In genomic region chr7:129544700-129545099, GRCh38 we compare ENCODE assay signal across 20 cellular contexts. TPM values are rescaled to one million over a fixed set of nuclear protein-coding genes. Genes with fewer than 3 reads are reported as not detected.
DNase-seq lines count a peak whose midpoint lies in the region; ATAC-seq and TF ChIP-seq lines count a peak whose summit lies in the region.
"Had no signal": no experiment of that assay in that cellular context is flagged by ENCODE, and none has a peak within 500 bp of the region (broad histone marks: within the 10 kb centered on the region; RNA-seq: fewer than 3 reads in every experiment).

No MANE protein-coding gene starts in this region.

- no peaks in the 10 kb centered on the region for H3K36me3 ChIP-seq in colonic mucosa
- H3K36me3 ChIP-seq: BLaER1, HAP-1 had no signal

- no peaks in the 10 kb centered on the region for H3K27me3 Mint-ChIP-seq in effector memory CD8-positive, alpha-beta T cell
- H3K27me3 Mint-ChIP-seq in natural killer cell (ENCODE audit: low read depth in 2 of 2) = no peaks in the 10 kb centered on the region
- H3K27me3 Mint-ChIP-seq: CD4-positive, CD25-positive, alpha-beta regulatory T cell had no signal

- TF ChIP-seq CTCF in natural killer cell (IDR thresholded peaks at IDR 0.05) (no peak), colonic mucosa (IDR thresholded peaks at IDR 0.05) (no peak)

- H3K4me1 Mint-ChIP-seq in effector memory CD8-positive, alpha-beta T cell (ENCODE audit: low read depth in 2 of 2) = peaks cover 7 to 15% of the 10 kb centered on the region in 2 donors
- peaks cover 25 to 32% of the 10 kb centered on the region in 2 donors for H3K4me1 Mint-ChIP-seq in natural killer cell
- H3K4me1 Mint-ChIP-seq: B cell; CD4-positive, CD25-positive, alpha-beta regulatory T cell had no signal

- no peaks in the 10 kb centered on the region for H3K36me3 Mint-ChIP-seq in effector memory CD8-positive, alpha-beta T cell (ENCODE audit: insufficient read depth)
- H3K36me3 Mint-ChIP-seq in natural killer cell = no peaks in the 10 kb centered on the region
- H3K36me3 Mint-ChIP-seq: CD4-positive, CD25-positive, alpha-beta regulatory T cell; CD8-positive, alpha-beta T cell had no signal

- H3K4me3 ChIP-seq in colonic mucosa = no peak overlapping the region
- H3K4me3 ChIP-seq: BLaER1, HAP-1 had no signal

- ATAC-seq in effector memory CD8-positive, alpha-beta T cell (replicated peaks) = peak; percentile 72
- ATAC-seq in natural killer cell (peak; percentile 82 to 95 (median 82)), HG02870 (IDR thresholded peaks at IDR 0.05; ENCODE audit: unreplicated experiment) (no peak)
- ATAC-seq: CD8-positive, alpha-beta T cell had no signal

- no peak overlapping the region for H3K27ac ChIP-seq in colonic mucosa
- H3K27ac ChIP-seq: 22Rv1, BLaER1, C4-2B had no signal

- no peaks in the 10 kb centered on the region for H3K9me3 Mint-ChIP-seq in effector memory CD8-positive, alpha-beta T cell
- H3K9me3 Mint-ChIP-seq in natural killer cell = peaks cover 0 to 2% of the 10 kb centered on the region in 2 donors
- H3K9me3 Mint-ChIP-seq: CD8-positive, alpha-beta T cell; HFFc6 had no signal

- no peak overlapping the region for H3K4me3 Mint-ChIP-seq in effector memory CD8-positive, alpha-beta T cell
- H3K4me3 Mint-ChIP-seq in natural killer cell = peak overlapping the region; percentile 45
- H3K4me3 Mint-ChIP-seq: B cell; CD4-positive, CD25-positive, alpha-beta regulatory T cell; CD8-positive, alpha-beta T cell; HFFc6 had no signal

- H3K4me1 ChIP-seq in colonic mucosa = no peaks in the 10 kb centered on the region
- H3K4me1 ChIP-seq: BLaER1, Caco-2, HAP-1 had no signal

- DNase-seq in ELR (ENCODE audit: low read depth) (peak; percentile 8), natural killer cell (no peak), colonic mucosa (no peak), DMS153 (lab: John Stamatoyannopoulos, UW) (no peak)
- DNase-seq in effector memory CD8-positive, alpha-beta T cell = no peak
- DNase-seq: Caco-2; CD4-positive, CD25-positive, alpha-beta regulatory T cell; CD8-positive, alpha-beta T cell; DMS79; EL; GF-D8; GOT3; HFFc6 had no signal

- no peak overlapping the region for H3K27ac Mint-ChIP-seq in effector memory CD8-positive, alpha-beta T cell
- peak overlapping the region; percentile 71 to 89 for H3K27ac Mint-ChIP-seq in natural killer cell
- H3K27ac Mint-ChIP-seq: B cell; CD4-positive, CD25-positive, alpha-beta regulatory T cell; CD8-positive, alpha-beta T cell; HFFc6 had no signal

- H3K9ac ChIP-seq in colonic mucosa (ENCODE audit: low read depth in 2 of 2, low read length in 2 of 2) = no peak overlapping the region
- H3K9ac ChIP-seq: BLaER1 had no signal

- H3K27me3 ChIP-seq in colonic mucosa = no peaks in the 10 kb centered on the region
- H3K27me3 ChIP-seq: BLaER1 had no signal

- H3K9me3 ChIP-seq in colonic mucosa = no peaks in the 10 kb centered on the region
- H3K9me3 ChIP-seq: BLaER1, Caco-2, HAP-1 had no signal

- intact Hi-C loops in natural killer cell (cut with micrococcal nuclease) (no loop called here), colonic mucosa (cut with DNase I) (no loop called here)

RNA-seq across cellular contexts. Expression of gene SMKR1, which starts 42.4 kb away (rescaled TPM):
- total RNA-seq in natural killer cell (1 to 10 TPM; 4.9 to 9.7 (median 8.4) TPM), colonic mucosa (under 1 TPM in 1 of 2 donors, not detected in 1; 0.32 TPM)
- total RNA-seq: Caco-2; CD4-positive, CD25-positive, alpha-beta regulatory T cell; G401; HFFc6 had no signal

Comparison
In these comparisons a context has a peak if more than half of its experiments do, and no peak if none do; other contexts are left out.
1. H3K27ac Mint-ChIP-seq: peak in natural killer cell (2 of 2); none in effector memory CD8-positive, alpha-beta T cell (0 of 2).
2. RNA of gene SMKR1, which starts 42.4 kb away (total RNA-seq): 4.9 to 9.7 TPM in natural killer cell; 0.32 TPM in colonic mucosa; every median in the first group is over 4 times any median in the second.